11 cellular contexts compared by ENCODE assay signal in the genomic region with DNA sequence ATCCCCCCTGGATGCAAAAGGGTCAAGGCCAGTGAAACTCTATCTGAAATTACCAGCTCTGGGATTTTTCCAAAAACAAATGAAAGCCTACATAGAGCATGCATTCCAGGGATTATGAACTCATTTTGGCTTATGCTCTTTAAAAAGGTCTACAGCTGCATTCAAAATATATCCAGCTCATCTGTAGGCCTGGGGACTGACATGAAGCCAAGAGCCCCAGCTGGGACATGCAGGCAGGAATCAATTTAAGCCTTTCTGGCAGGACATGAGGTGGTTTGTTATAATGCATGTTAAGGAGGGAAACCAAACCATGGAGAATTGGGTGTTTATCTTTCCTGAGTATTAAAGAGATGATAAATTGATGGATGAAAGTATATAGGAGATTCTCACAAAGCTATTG.
"Had no signal": no experiment of that assay in that cellular context is flagged by ENCODE, and none has a peak within 500 bp of the region (broad histone marks: within the 10 kb centered on the region; RNA-seq: fewer than 3 reads in every experiment).

No MANE protein-coding gene starts in this region.

- H3K9me3 ChIP-seq: breast epithelium, left lung had no signal

- H3K4me1 Mint-ChIP-seq: memory B cell had no signal

- DNase-seq: activated naive CD4-positive, alpha-beta T cell treated with anti-CD3 and anti-CD28 coated beads, Interleukin-2, amount 50 U/mL, for 16 hours; activated T-cell treated with anti-CD3 and anti-CD28 coated beads, Interleukin-2, amount 50 U/mL, for 1 hour; islet precursor cell; left lung; stimulated activated naive CD4-positive, alpha-beta T cell; trophoblast cell had no signal

- H3K36me3 ChIP-seq: breast epithelium, left lung had no signal

- H3K9me3 Mint-ChIP-seq: memory B cell; natural killer cell treated with Interleukin-12 subunit alpha and Interleukin-12 subunit beta and Interleukin-15 and Interleukin-18, amount 100 ng/mL, for 72 hours had no signal

- H3K27me3 Mint-ChIP-seq: natural killer cell treated with Interleukin-12 subunit alpha and Interleukin-12 subunit beta and Interleukin-15 and Interleukin-18, amount 100 ng/mL, for 72 hours had no signal

- H3K27ac ChIP-seq: breast epithelium, left lung had no signal

- ATAC-seq: activated CD4-positive, CD25-positive, alpha-beta regulatory T cell treated with anti-CD3 and anti-CD28 coated beads, Interleukin-2, amount 50 U/mL, for 24 hours; left lung; natural killer cell treated with Interleukin-12 subunit alpha and Interleukin-12 subunit beta and Interleukin-15 and Interleukin-18, amount 100 ng/mL, for 72 hours; sciatic nerve had no signal

- H3K27me3 ChIP-seq: breast epithelium, left lung had no signal

- H3K4me1 ChIP-seq: breast epithelium, left lung had no signal

- H3K4me3 ChIP-seq: breast epithelium, left lung had no signal

- H3K4me3 Mint-ChIP-seq: memory B cell; natural killer cell treated with Interleukin-12 subunit alpha and Interleukin-12 subunit beta and Interleukin-15 and Interleukin-18, amount 100 ng/mL, for 72 hours had no signal

- H3K36me3 Mint-ChIP-seq: memory B cell; natural killer cell treated with Interleukin-12 subunit alpha and Interleukin-12 subunit beta and Interleukin-15 and Interleukin-18, amount 100 ng/mL, for 72 hours had no signal

- H3K27ac Mint-ChIP-seq: memory B cell; natural killer cell treated with Interleukin-12 subunit alpha and Interleukin-12 subunit beta and Interleukin-15 and Interleukin-18, amount 100 ng/mL, for 72 hours had no signal
